8 cellular contexts compared by ENCODE assay signal in the genomic region with DNA sequence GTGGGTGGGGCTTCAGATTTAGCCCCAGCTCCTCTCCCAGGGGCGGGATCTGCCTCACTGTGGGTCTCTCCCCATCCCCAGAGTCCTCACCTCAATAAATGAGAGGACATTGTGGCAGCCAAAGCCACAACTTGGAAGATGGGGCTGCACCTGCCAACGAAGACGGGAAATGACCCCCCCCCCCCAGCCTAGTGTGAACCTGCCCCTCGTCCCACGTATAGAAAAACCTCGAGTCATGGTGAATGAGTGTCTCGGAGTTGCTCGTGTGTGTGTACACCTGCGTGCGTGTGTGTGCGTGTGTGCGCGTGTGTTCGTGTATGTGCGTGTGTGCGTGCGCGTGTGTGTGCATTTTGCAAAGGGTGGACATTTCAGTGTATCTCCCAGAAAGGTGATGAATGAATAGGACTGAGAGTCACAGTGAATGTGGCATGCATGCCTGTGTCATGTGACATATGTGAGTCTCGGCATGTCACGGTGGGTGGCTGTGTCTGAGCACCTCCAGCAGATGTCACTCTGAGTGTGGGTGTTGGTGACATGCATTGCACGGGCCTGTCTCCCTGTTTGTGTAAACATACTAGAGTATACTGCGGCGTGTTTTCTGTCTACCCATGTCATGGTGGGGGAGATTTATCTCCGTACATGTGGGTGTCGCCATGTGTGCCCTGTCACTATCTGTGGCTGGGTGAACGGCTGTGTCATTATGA. TPM values are rescaled to one million over a fixed set of nuclear protein-coding genes. Genes with fewer than 3 reads are reported as not detected.
DNase-seq lines count a peak whose midpoint lies in the region; ATAC-seq and TF ChIP-seq lines count a peak whose summit lies in the region.

No MANE protein-coding gene starts in this region.

- H3K9me3 ChIP-seq in SK-N-SH = no peaks in the 10 kb centered on the region
- no peaks in the 10 kb centered on the region for H3K9me3 ChIP-seq in Peyer's patch

- H3K4me1 Mint-ChIP-seq in activated T-helper 2 cell treated with anti-CD3 and anti-CD28 coated beads, Interferon-gamma antibody, Interleukin-2, Interleukin-4, amounts not matched to agents 10 μg/mL and 5 μg/mL and 100 μg/mL, durations not matched to agents 14 hours and 24 hours and 36 hours (ENCODE audit: low read depth) = peaks cover 40% of the 10 kb centered on the region
- H3K4me1 Mint-ChIP-seq in nephron = peaks cover 11% of the 10 kb centered on the region

- peak; percentile 56 for TF ChIP-seq RAD21 in SK-N-SH (IDR thresholded peaks at IDR 0.05; ENCODE audit: low read length)

- H3K36me3 Mint-ChIP-seq in activated T-helper 2 cell treated with anti-CD3 and anti-CD28 coated beads, Interferon-gamma antibody, Interleukin-2, Interleukin-4, amounts not matched to agents 10 μg/mL and 5 μg/mL and 100 μg/mL, durations not matched to agents 14 hours and 24 hours and 36 hours (ENCODE audit: low read depth) = peaks cover 10% of the 10 kb centered on the region
- peaks cover 15% of the 10 kb centered on the region for H3K36me3 Mint-ChIP-seq in nephron (ENCODE audit: low read depth)

- H3K27ac ChIP-seq in SK-N-SH (ENCODE audit: low read depth in 2 of 2, low read length in 1 of 2) (no peak overlapping the region), Peyer's patch (no peak overlapping the region)

- peak overlapping the region; percentile 18 for H3K27ac Mint-ChIP-seq in activated T-helper 2 cell treated with anti-CD3 and anti-CD28 coated beads, Interferon-gamma antibody, Interleukin-2, Interleukin-4, amounts not matched to agents 10 μg/mL and 5 μg/mL and 100 μg/mL, durations not matched to agents 14 hours and 24 hours and 36 hours
- H3K27ac Mint-ChIP-seq in nephron = peak overlapping the region in 2 of 3 experiments; percentile 8 to 50

- no peak for TF ChIP-seq CTCF in SK-N-SH (IDR thresholded peaks at IDR 0.05)
- peak in 5 of 6 experiments; percentile 10 to 55 (median 40) for TF ChIP-seq CTCF in Peyer's patch (IDR thresholded peaks at IDR 0.05)
- TF ChIP-seq CTCF in nephron (IDR thresholded peaks at IDR 0.05; ENCODE audit: unreplicated experiment in 3 of 3) = no peak
- TF ChIP-seq CTCF in lower leg skin (IDR thresholded peaks at IDR 0.05) = no peak

- intact Hi-C loops in activated T-helper 2 cell treated with anti-CD3 and anti-CD28 coated beads, Interferon-gamma antibody, Interleukin-2, Interleukin-4, amounts not matched to agents 10 μg/mL and 5 μg/mL and 100 μg/mL, durations not matched to agents 14 hours and 24 hours and 36 hours (cut with micrococcal nuclease) = loop anchor here (1.0 kb wide), 1 partner anchor 111 kb away; no protein-coding TSS in a partner anchor
- intact Hi-C loops in lower leg skin (cut with DNase I; ENCODE audit: low total_unique reads) = no loop called here

- H3F3A ChIP-seq in SK-N-SH (replicated peaks; ENCODE audit: insufficient read depth) = no peaks in the 10 kb centered on the region

- peaks cover 0 to 13% of the 10 kb centered on the region in 2 experiments; a peak in 1 of 4 replicates for H3K4me1 ChIP-seq in SK-N-SH (ENCODE audit: control insufficient read depth in 1 of 2, insufficient read depth in 2 of 2, low read depth in 1 of 2, low read length in 1 of 2)
- H3K4me1 ChIP-seq in Peyer's patch = peaks cover 0 to 18% (median 2%) of the 10 kb centered on the region in 4 donors

- H3K27me3 ChIP-seq in SK-N-SH (ENCODE audit: insufficient read depth) (peaks cover 36% of the 10 kb centered on the region), Peyer's patch (no peaks in the 10 kb centered on the region), H7 (ENCODE audit: control insufficient read depth, insufficient read depth, low read length) (peaks cover 7% of the 10 kb centered on the region; the same call in 1 of the 2 replicates)

- H3K36me3 ChIP-seq in SK-N-SH (replicated peaks in 1 of 2; ENCODE audit: control insufficient read depth in 1 of 2, insufficient read depth in 2 of 2, low read length in 1 of 2) (peaks cover 0 to 6% of the 10 kb centered on the region in 2 experiments), Peyer's patch (peaks cover 0 to 20% (median 0%) of the 10 kb centered on the region in 3 donors), H7 (replicated peaks; ENCODE audit: control insufficient read depth, insufficient read depth, low read length) (peaks cover 5% of the 10 kb centered on the region)

- no peak overlapping the region for H3K4me2 ChIP-seq in SK-N-SH

- peak overlapping the region; percentile 42 for H3K4me3 Mint-ChIP-seq in activated T-helper 2 cell treated with anti-CD3 and anti-CD28 coated beads, Interferon-gamma antibody, Interleukin-2, Interleukin-4, amounts not matched to agents 10 μg/mL and 5 μg/mL and 100 μg/mL, durations not matched to agents 14 hours and 24 hours and 36 hours (ENCODE audit: low read depth)
- peak overlapping the region; percentile 82 to 94 (median 85) for H3K4me3 Mint-ChIP-seq in nephron

- POLR2A ChIA-PET in SK-N-SH (lab: Yijun Ruan, JAX) = no interaction called here

- DNase-seq in SK-N-SH = peak; percentile 57
- DNase-seq in Peyer's patch = peak in 2 of 3 donors; percentile 83 to 85
- peak; percentile 53 for DNase-seq in activated T-helper 2 cell treated with anti-CD3 and anti-CD28 coated beads, Interferon-gamma antibody, Interleukin-2, Interleukin-4, amounts not matched to agents 10 μg/mL and 5 μg/mL and 100 μg/mL, durations not matched to agents 14 hours and 24 hours and 36 hours (ENCODE audit: low spot score)
- no peak for DNase-seq in lower leg skin (ENCODE audit: low spot score in 2 of 2)
- DNase-seq in H7 = no peak

- TF ChIP-seq POLR2A in Peyer's patch (IDR thresholded peaks at IDR 0.05) (no peak), lower leg skin (IDR thresholded peaks at IDR 0.05) (no peak)

- no peak for TF ChIP-seq EP300 in SK-N-SH (IDR thresholded peaks at IDR 0.05; ENCODE audit: borderline replicate concordance in 1 of 2, low read depth in 1 of 2, low read length in 1 of 2)

- no peak overlapping the region for H2AFZ ChIP-seq in SK-N-SH (ENCODE audit: low read depth)

- peaks cover 14% of the 10 kb centered on the region for H3K79me2 ChIP-seq in SK-N-SH (ENCODE audit: insufficient read depth)

- H3K9me3 Mint-ChIP-seq in activated T-helper 2 cell treated with anti-CD3 and anti-CD28 coated beads, Interferon-gamma antibody, Interleukin-2, Interleukin-4, amounts not matched to agents 10 μg/mL and 5 μg/mL and 100 μg/mL, durations not matched to agents 14 hours and 24 hours and 36 hours = peaks cover 3% of the 10 kb centered on the region
- peaks cover 3% of the 10 kb centered on the region for H3K9me3 Mint-ChIP-seq in nephron

- H3K4me3 ChIP-seq in SK-N-SH (ENCODE audit: low read depth in 2 of 2, low read length in 1 of 2) = no peak overlapping the region
- H3K4me3 ChIP-seq in Peyer's patch = no peak overlapping the region
- no peak overlapping the region for H3K4me3 ChIP-seq in lower leg skin (ENCODE audit: low read depth, poor library complexity, severe bottlenecking)
- H3K4me3 ChIP-seq in H7 (ENCODE audit: insufficient read depth, low read depth, low read length) = no peak overlapping the region

- WGBS in SK-N-SH (ENCODE audit: low lambda C conversion rate) = 16% methylated on average over 25 of the region's 26 CpGs
- 40 to 41% methylated on average over 24 to 26 of the region's 26 CpGs for WGBS in lower leg skin, 2 donors

- H3K9ac ChIP-seq in SK-N-SH = no peak overlapping the region

- no peaks in the 10 kb centered on the region for H3K9me2 ChIP-seq in SK-N-SH

- ATAC-seq in SK-N-SH treated with all-trans-retinoic acid at 6 μM for 48 hours (no peak), GM21390 (IDR thresholded peaks at IDR 0.05; ENCODE audit: unreplicated experiment) (no peak)

- H4K20me1 ChIP-seq in SK-N-SH (ENCODE audit: insufficient read depth) = no peaks in the 10 kb centered on the region

- CTCF ChIA-PET in SK-N-SH (lab: Yijun Ruan, JAX) = interaction anchor here (0.6 to 3.8 kb wide), 7 partner anchors 16 to 120 kb away, joined by 3 to 22 read pairs (median 5); no protein-coding TSS in a partner anchor

- H3K27me3 Mint-ChIP-seq in activated T-helper 2 cell treated with anti-CD3 and anti-CD28 coated beads, Interferon-gamma antibody, Interleukin-2, Interleukin-4, amounts not matched to agents 10 μg/mL and 5 μg/mL and 100 μg/mL, durations not matched to agents 14 hours and 24 hours and 36 hours (ENCODE audit: low read depth) = peaks cover 27% of the 10 kb centered on the region
- peaks cover 26% of the 10 kb centered on the region for H3K27me3 Mint-ChIP-seq in nephron (ENCODE audit: low read depth)

RNA-seq across cellular contexts. Expression of gene TRAPPC5, which starts 1.5 kb away (rescaled TPM):
- 44.1 and 49.4 TPM in 2 replicates for polyA plus RNA-seq in SK-N-SH (2012; rRNA removed)
- 21.7 and 37.7 TPM in 2 replicates for polyA plus RNA-seq in SK-N-SH (2012; cell fraction: cytosol; rRNA removed)
- 18.7 and 27.8 TPM in 2 replicates for polyA plus RNA-seq in SK-N-SH (2012; cell fraction: nucleus; rRNA removed)
- 10 to 100 TPM; 18.2 to 55.8 (median 54.0) TPM for total RNA-seq in Peyer's patch
- 88.9 and 92.4 TPM in 2 replicates for total RNA-seq in activated T-helper 2 cell treated with anti-CD3 and anti-CD28 coated beads, Interferon-gamma antibody, Interleukin-2, Interleukin-4, amounts not matched to agents 10 μg/mL and 5 μg/mL and 100 μg/mL, durations not matched to agents 14 hours and 24 hours and 36 hours
- total RNA-seq in lower leg skin = 100 to 1,000 TPM; 115 to 197 (median 143) TPM
- 92.2 and 137 TPM in 2 replicates for total RNA-seq in H7 (2014; rRNA removed; shearing (Covaris generic))

RNA-seq across cellular contexts. Expression of gene MCEMP1, which starts 2.3 kb away (rescaled TPM):
- polyA plus RNA-seq in SK-N-SH (2012; rRNA removed) = not detected in 2 replicates
- polyA plus RNA-seq in SK-N-SH (2012; cell fraction: cytosol; rRNA removed) = not detected in 2 replicates
- polyA plus RNA-seq in SK-N-SH (2012; cell fraction: nucleus; rRNA removed) = not detected in 2 replicates
- total RNA-seq in Peyer's patch (not detected), lower leg skin (not detected)
- total RNA-seq in activated T-helper 2 cell treated with anti-CD3 and anti-CD28 coated beads, Interferon-gamma antibody, Interleukin-2, Interleukin-4, amounts not matched to agents 10 μg/mL and 5 μg/mL and 100 μg/mL, durations not matched to agents 14 hours and 24 hours and 36 hours = not detected in 2 replicates
- not detected in 2 replicates for total RNA-seq in H7 (2014; rRNA removed; shearing (Covaris generic))

RNA-seq across cellular contexts. Expression of gene RETN, which starts 10.3 kb away (rescaled TPM):
- polyA plus RNA-seq in SK-N-SH (2012; rRNA removed) = not detected in 2 replicates
- not detected in 2 replicates for polyA plus RNA-seq in SK-N-SH (2012; cell fraction: cytosol; rRNA removed)
- polyA plus RNA-seq in SK-N-SH (2012; cell fraction: nucleus; rRNA removed) = not detected in 2 replicates
- total RNA-seq in Peyer's patch = not detected
- not detected in 2 replicates for total RNA-seq in activated T-helper 2 cell treated with anti-CD3 and anti-CD28 coated beads, Interferon-gamma antibody, Interleukin-2, Interleukin-4, amounts not matched to agents 10 μg/mL and 5 μg/mL and 100 μg/mL, durations not matched to agents 14 hours and 24 hours and 36 hours
- total RNA-seq in lower leg skin = not detected
- not detected in 2 replicates for total RNA-seq in H7 (2014; rRNA removed; shearing (Covaris generic))

RNA-seq across cellular contexts. Expression of gene FCER2, which starts 22.8 kb away (rescaled TPM):
- not detected in 2 replicates for polyA plus RNA-seq in SK-N-SH (2012; rRNA removed)
- not detected in 2 replicates for polyA plus RNA-seq in SK-N-SH (2012; cell fraction: cytosol; rRNA removed)
- polyA plus RNA-seq in SK-N-SH (2012; cell fraction: nucleus; rRNA removed) = not detected in 2 replicates
- total RNA-seq in Peyer's patch (10 to 100 TPM in 1 of 4 donors, 1 to 10 TPM in 1, not detected in 2; 2.0 to 10.7 TPM), lower leg skin (not detected)
- 0.46 and 0.99 TPM in 2 replicates for total RNA-seq in activated T-helper 2 cell treated with anti-CD3 and anti-CD28 coated beads, Interferon-gamma antibody, Interleukin-2, Interleukin-4, amounts not matched to agents 10 μg/mL and 5 μg/mL and 100 μg/mL, durations not matched to agents 14 hours and 24 hours and 36 hours
- not detected in 2 replicates for total RNA-seq in H7 (2014; rRNA removed; shearing (Covaris generic))

RNA-seq across cellular contexts. Expression of gene STXBP2, which starts 42.3 kb away (rescaled TPM):
- 1.3 and 4.7 TPM in 2 replicates for polyA plus RNA-seq in SK-N-SH (2012; rRNA removed)
- polyA plus RNA-seq in SK-N-SH (2012; cell fraction: cytosol; rRNA removed) = 0.81 and 1.4 TPM in 2 replicates
- 7.6 and 9.1 TPM in 2 replicates for polyA plus RNA-seq in SK-N-SH (2012; cell fraction: nucleus; rRNA removed)
- 100 to 1,000 TPM; 117 to 245 (median 199) TPM for total RNA-seq in Peyer's patch
- 96.3 and 104 TPM in 2 replicates for total RNA-seq in activated T-helper 2 cell treated with anti-CD3 and anti-CD28 coated beads, Interferon-gamma antibody, Interleukin-2, Interleukin-4, amounts not matched to agents 10 μg/mL and 5 μg/mL and 100 μg/mL, durations not matched to agents 14 hours and 24 hours and 36 hours
- total RNA-seq in lower leg skin = 100 to 1,000 TPM in 1 of 4 donors, 10 to 100 TPM in 3; 43.8 to 109 (median 69.9) TPM
- 17.3 and 25.9 TPM in 2 replicates for total RNA-seq in H7 (2014; rRNA removed; shearing (Covaris generic))

Comparison
In these comparisons a context has a peak if more than half of its experiments do, and no peak if none do; other contexts are left out.
1. DNase-seq: peak in SK-N-SH (single experiment), Peyer's patch (2 of 3) and activated T-helper 2 cell treated with anti-CD3 and anti-CD28 coated beads, Interferon-gamma antibody, Interleukin-2, Interleukin-4, amounts not matched to agents 10 μg/mL and 5 μg/mL and 100 μg/mL, durations not matched to agents 14 hours and 24 hours and 36 hours (single experiment); none in lower leg skin (0 of 2) and H7 (single experiment).
2. CTCF ChIP-seq: peak in Peyer's patch (5 of 6); none in SK-N-SH (single experiment), nephron (0 of 3) and lower leg skin (0 of 3).